7 cellular contexts compared by ENCODE assay signal in genomic region chr18:12643756-12644155, GRCh38. TPM values are rescaled to one million over a fixed set of nuclear protein-coding genes. Genes with fewer than 3 reads are reported as not detected.
A peak's percentile ranks its signal among the peaks of the same experiment; 100 is the strongest.
DNase-seq lines count a peak whose midpoint lies in the region; ATAC-seq, FAIRE-seq and TF ChIP-seq lines count a peak whose summit lies in the region.
"Not testable (repeated sequence)": the region's sequence is repeated elsewhere in the genome, so short reads cannot be mapped to it uniquely, and the experiment has no call there.

No MANE protein-coding gene starts in this region.

- H3K4me3 ChIP-seq in bronchial epithelial cell (ENCODE audit: low read depth, low read length): not testable (repeated sequence)

- H3K4me3 Mint-ChIP-seq in HFFc6; osteocyte (ENCODE audit: unreplicated experiment): not testable (repeated sequence)

- peak; percentile 47 for DNase-seq in ELR (ENCODE audit: low read depth)
- DNase-seq in HFFc6; foreskin keratinocyte; osteocyte (ENCODE audit: extremely low spot score, unreplicated experiment): not testable (repeated sequence)
- peak; percentile 60 for DNase-seq in M059J (ENCODE audit: low read depth)
- peak; percentile 36 for DNase-seq in bronchial epithelial cell (ENCODE audit: low read depth)

- peak; percentile 10 for ATAC-seq in foreskin keratinocyte

- H3K36me3 Mint-ChIP-seq in HFFc6 (ENCODE audit: low read depth); osteocyte (ENCODE audit: unreplicated experiment): not testable (repeated sequence)

- H3K4me1 ChIP-seq in foreskin keratinocyte: peaks cover 29% of the 10 kb centered on the region

- not testable (repeated sequence) for H3K36me3 ChIP-seq in bronchial epithelial cell (ENCODE audit: control insufficient read depth, insufficient read depth, low read length)

- not testable (repeated sequence) for TF ChIP-seq CTCF in HFFc6 (IDR thresholded peaks at IDR 0.05); bronchial epithelial cell (IDR thresholded peaks at IDR 0.05; ENCODE audit: insufficient read depth, low read length, severe bottlenecking); foreskin keratinocyte (conservative IDR thresholded peaks at IDR 0.05); osteocyte (IDR thresholded peaks at IDR 0.05)

- H3K27me3 Mint-ChIP-seq in HFFc6 (ENCODE audit: insufficient read depth); osteocyte (ENCODE audit: unreplicated experiment): not testable (repeated sequence)

- peak; percentile 48 for FAIRE-seq in TTC549 (lab: Jason Lieb, UNC)
- not testable (repeated sequence) for FAIRE-seq in bronchial epithelial cell (lab: Jason Lieb, UNC)

- H3K27ac Mint-ChIP-seq in HFFc6 (peak overlapping the region; percentile 48), osteocyte (ENCODE audit: unreplicated experiment) (peak overlapping the region; percentile 42)

- H3K27ac ChIP-seq in foreskin keratinocyte: not testable (repeated sequence)

- H3K9me3 Mint-ChIP-seq in HFFc6; osteocyte (ENCODE audit: unreplicated experiment): not testable (repeated sequence)

- not testable (repeated sequence) for H3K27me3 ChIP-seq in bronchial epithelial cell (ENCODE audit: control insufficient read depth, insufficient read depth, low read length); foreskin keratinocyte

- H3K4me1 Mint-ChIP-seq in HFFc6 (ENCODE audit: low read depth): peaks cover 59% of the 10 kb centered on the region
- H3K4me1 Mint-ChIP-seq in osteocyte (ENCODE audit: unreplicated experiment): peaks cover 47% of the 10 kb centered on the region

RNA-seq across cellular contexts. Expression of gene SPIRE1, which starts 14.2 kb away (rescaled TPM):
- total RNA-seq in HFFc6 (2021; fragmentation: NEBNext Ultra II Directional; extraction: Animal tissue kit (Norgen Biotek cat#: 25700)): 10 to 100 TPM; 22.2 to 33.7 (median 28.2) TPM
- 19.1 and 21.2 TPM in 2 replicates for total RNA-seq in M059J (2014; rRNA removed; shearing (Covaris generic))
- total RNA-seq in bronchial epithelial cell (125 and 141 TPM in 2 replicates), foreskin keratinocyte (19.7 and 20.9 TPM in 2 replicates), osteocyte (47.0 and 53.6 TPM in 2 replicates)
- 4.1 and 4.8 TPM in 2 replicates for polyA plus RNA-seq in foreskin keratinocyte

RNA-seq across cellular contexts. Expression of gene CEP76, which starts 58.8 kb away (rescaled TPM):
- 1 to 10 TPM; 5.5 to 8.0 (median 7.6) TPM for total RNA-seq in HFFc6 (2021; fragmentation: NEBNext Ultra II Directional; extraction: Animal tissue kit (Norgen Biotek cat#: 25700))
- 9.9 and 22.4 TPM in 2 replicates for total RNA-seq in M059J (2014; rRNA removed; shearing (Covaris generic))
- total RNA-seq in bronchial epithelial cell: 11.3 and 11.9 TPM in 2 replicates
- total RNA-seq in foreskin keratinocyte: 7.9 and 9.0 TPM in 2 replicates
- 4.2 and 4.9 TPM in 2 replicates for polyA plus RNA-seq in foreskin keratinocyte
- total RNA-seq in osteocyte: 6.9 and 7.2 TPM in 2 replicates

RNA-seq across cellular contexts. Expression of gene PSMG2, which starts 59.1 kb away (rescaled TPM):
- 10 to 100 TPM; 55.9 to 78.3 (median 70.4) TPM for total RNA-seq in HFFc6 (2021; fragmentation: NEBNext Ultra II Directional; extraction: Animal tissue kit (Norgen Biotek cat#: 25700))
- total RNA-seq in M059J (2014; rRNA removed; shearing (Covaris generic)): 92.3 and 136 TPM in 2 replicates
- 41.9 and 44.7 TPM in 2 replicates for total RNA-seq in bronchial epithelial cell
- total RNA-seq in foreskin keratinocyte: 89.8 and 91.4 TPM in 2 replicates
- polyA plus RNA-seq in foreskin keratinocyte: 73.8 and 84.1 TPM in 2 replicates
- 63.4 and 68.1 TPM in 2 replicates for total RNA-seq in osteocyte
